In the genomic region with DNA sequence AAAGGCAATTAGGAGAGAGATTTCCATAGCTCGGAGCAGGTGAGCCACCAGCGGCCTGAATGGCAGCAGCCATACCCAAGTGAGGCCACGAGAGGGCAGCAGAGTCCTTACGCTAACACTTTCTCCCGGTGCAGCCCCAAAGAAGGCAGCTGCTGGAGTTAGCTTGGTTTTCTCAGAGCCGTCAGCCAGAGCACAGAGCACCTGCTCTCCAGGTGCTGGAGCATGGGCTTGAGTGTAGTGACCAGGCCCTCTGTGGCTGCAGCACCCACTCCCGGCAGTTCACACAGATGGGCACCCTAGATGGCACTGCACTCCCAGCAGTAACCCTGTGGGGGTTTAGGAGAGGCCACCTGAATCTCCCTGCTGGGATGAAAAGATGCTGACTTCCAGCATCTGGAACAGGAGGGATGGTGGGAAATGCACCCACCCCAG, we compare ENCODE assay signal across 9 cellular contexts. TPM values are rescaled to one million over a fixed set of nuclear protein-coding genes. Genes with fewer than 3 reads are reported as not detected.
DNase-seq lines count a peak whose midpoint lies in the region; ATAC-seq and TF ChIP-seq lines count a peak whose summit lies in the region.
"Had no signal": no experiment of that assay in that cellular context is flagged by ENCODE, and none has a peak within 500 bp of the region (broad histone marks: within the 10 kb centered on the region; RNA-seq: fewer than 3 reads in every experiment).

No MANE protein-coding gene starts in this region.

- DNase-seq in HL-60 (ENCODE audit: low read depth in 1 of 2, low spot score in 1 of 2) (peak in 1 of 2 experiments; percentile 77), NCI-H774 (lab: John Stamatoyannopoulos, UW) (peak; percentile 86), ecto neural progenitor cell (ENCODE audit: low spot score) (peak; percentile 91), lower lobe of right lung (peak; percentile 91)
- peak; percentile 88 to 90 for DNase-seq in activated CD4-positive, alpha-beta T cell treated with anti-CD3 and anti-CD28 coated beads, Interleukin-2, amount 50 U/mL, for 48 hours
- DNase-seq in stimulated activated CD8-positive, alpha-beta memory T cell treated with anti-CD3 and anti-CD28 coated beads, Interleukin-12 subunit alpha, Interleukin-12 subunit beta, amount 100 ng/mL, for 24 hours (ENCODE audit: extremely low read depth) = peak; percentile 50

- intact Hi-C loops in lower lobe of right lung (cut with DNase I) = no loop called here

- H3K4me3 ChIP-seq in HL-60 (replicated peaks; ENCODE audit: insufficient read depth, low read length) (no peak overlapping the region), lower lobe of right lung (no peak overlapping the region)
- H3K4me3 ChIP-seq: BLaER1 treated with 17β-estradiol and CSF1 and Interleukin-3, amounts not matched to agents 10 nM and 100 nM had no signal

- no peaks in the 10 kb centered on the region for H3K9me3 ChIP-seq in lower lobe of right lung
- H3K9me3 ChIP-seq: BLaER1 treated with 17β-estradiol and CSF1 and Interleukin-3, amounts not matched to agents 10 nM and 100 nM had no signal

- peaks cover 14% of the 10 kb centered on the region for H3K36me3 ChIP-seq in lower lobe of right lung
- H3K36me3 ChIP-seq: BLaER1 treated with 17β-estradiol and CSF1 and Interleukin-3, amounts not matched to agents 10 nM and 100 nM had no signal

- TF ChIP-seq CTCF in 22Rv1 (IDR thresholded peaks at IDR 0.05) (peak; percentile 99), HL-60 (IDR thresholded peaks at IDR 0.05; ENCODE audit: insufficient read depth, low read length) (peak; percentile 95), lower lobe of right lung (IDR thresholded peaks at IDR 0.05) (peak; percentile 98)

- peak; percentile 81 for ATAC-seq in GM18511 (IDR thresholded peaks at IDR 0.05; ENCODE audit: unreplicated experiment)
- ATAC-seq in lower lobe of right lung = peak; percentile 86 to 87

- H3K4me1 ChIP-seq in lower lobe of right lung = peaks cover 37% of the 10 kb centered on the region

- H3K27ac ChIP-seq in 22Rv1 (no peak overlapping the region), HL-60 (replicated peaks) (no peak overlapping the region), lower lobe of right lung (no peak overlapping the region)
- H3K27ac ChIP-seq: BLaER1 treated with 17β-estradiol and CSF1 and Interleukin-3, amounts not matched to agents 10 nM and 100 nM had no signal

- H3K27me3 ChIP-seq in HL-60 (ENCODE audit: insufficient read depth, poor library complexity, severe bottlenecking) (peaks cover 3% of the 10 kb centered on the region), lower lobe of right lung (ENCODE audit: low read depth) (no peaks in the 10 kb centered on the region)

RNA-seq across cellular contexts. Expression of gene TMCC2, which starts 45.8 kb away (rescaled TPM):
- total RNA-seq in lower lobe of right lung = 3.0 TPM

RNA-seq across cellular contexts. Expression of gene NUAK2, which starts 48.0 kb away (rescaled TPM):
- total RNA-seq in lower lobe of right lung = 6.8 TPM
